In genomic region chr3:4826237-4827100, GRCh38 we compare ENCODE assay signal across 8 cellular contexts.
DNase-seq lines count a peak whose midpoint lies in the region; ATAC-seq and TF ChIP-seq lines count a peak whose summit lies in the region.

No MANE protein-coding gene starts in this region.

- ATAC-seq in DND-41 (ENCODE audit: insufficient read depth, low read depth) (no peak), gastrocnemius medialis (peak; percentile 72 to 74), GM21526 (IDR thresholded peaks at IDR 0.05; ENCODE audit: low FRiP score, unreplicated experiment) (no peak)

- H3K27ac Mint-ChIP-seq in activated naive CD8-positive, alpha-beta T cell treated with anti-CD3 and anti-CD28 coated beads for 36 hours: peak overlapping the region; percentile 100

- H3K9me3 ChIP-seq in DND-41 (ENCODE audit: insufficient read depth, low read length, severe bottlenecking): no peaks in the 10 kb centered on the region
- H3K9me3 ChIP-seq in right atrium auricular region: no peaks in the 10 kb centered on the region
- no peaks in the 10 kb centered on the region for H3K9me3 ChIP-seq in gastrocnemius medialis
- H3K9me3 ChIP-seq in hepatocyte (ENCODE audit: low read depth): no peaks in the 10 kb centered on the region

- H3K79me2 ChIP-seq in DND-41 (ENCODE audit: insufficient read depth, low read length) (0 out of 2 replicates have a peak, but pooled peaks cover 7% of the 10 kb centered on the region), hepatocyte (no peaks in the 10 kb centered on the region)

- peak; percentile 67 to 83 for TF ChIP-seq POLR2A in gastrocnemius medialis (IDR thresholded peaks at IDR 0.05)

- H3K27me3 Mint-ChIP-seq in activated naive CD8-positive, alpha-beta T cell treated with anti-CD3 and anti-CD28 coated beads for 36 hours: no peaks in the 10 kb centered on the region

- no peaks in the 10 kb centered on the region for H3K9me2 ChIP-seq in hepatocyte (replicated peaks; ENCODE audit: insufficient read depth)

- intact Hi-C loops in gastrocnemius medialis (cut with DNase I; ENCODE audit: low total_unique reads): loop anchor here (1.0 to 5.0 kb wide), 5 partner anchors 19 to 226 kb away; partner anchors contain the start of gene BHLHE40

- H3K36me3 Mint-ChIP-seq in activated naive CD8-positive, alpha-beta T cell treated with anti-CD3 and anti-CD28 coated beads for 36 hours: peaks cover 81% of the 10 kb centered on the region

- H3K4me3 ChIP-seq in DND-41 (ENCODE audit: low read depth in 1 of 2, low read length in 2 of 2): no peak overlapping the region
- H3K4me3 ChIP-seq in right atrium auricular region: no peak overlapping the region
- peak overlapping the region; percentile 12 to 36 (median 23) for H3K4me3 ChIP-seq in gastrocnemius medialis
- no peak overlapping the region for H3K4me3 ChIP-seq in hepatocyte

- no peak overlapping the region for H3K4me2 ChIP-seq in DND-41 (ENCODE audit: insufficient read depth, low read length)
- H3K4me2 ChIP-seq in hepatocyte: no peak overlapping the region

- H3K4me1 ChIP-seq in DND-41 (ENCODE audit: insufficient read depth, low read length) (peaks cover 79% of the 10 kb centered on the region), right atrium auricular region (peaks cover 0 to 60% of the 10 kb centered on the region in 2 donors), gastrocnemius medialis (peaks cover 48 to 67% of the 10 kb centered on the region in 2 donors), hepatocyte (ENCODE audit: insufficient read depth) (peaks cover 20% of the 10 kb centered on the region)

- peaks cover 89% of the 10 kb centered on the region for H3K4me1 Mint-ChIP-seq in activated naive CD8-positive, alpha-beta T cell treated with anti-CD3 and anti-CD28 coated beads for 36 hours

- H4K20me1 ChIP-seq in DND-41 (ENCODE audit: insufficient read depth, low read length): no peaks in the 10 kb centered on the region
- H4K20me1 ChIP-seq in hepatocyte (ENCODE audit: insufficient read depth, poor library complexity, severe bottlenecking): no peaks in the 10 kb centered on the region

- H3K36me3 ChIP-seq in DND-41 (ENCODE audit: insufficient read depth, low read length): no peaks in the 10 kb centered on the region
- peaks cover 7% of the 10 kb centered on the region for H3K36me3 ChIP-seq in right atrium auricular region
- no peaks in the 10 kb centered on the region for H3K36me3 ChIP-seq in gastrocnemius medialis
- H3K36me3 ChIP-seq in hepatocyte (replicated peaks; ENCODE audit: insufficient read depth, low read depth): no peaks in the 10 kb centered on the region

- H3K27ac ChIP-seq in DND-41 (ENCODE audit: low read length): peak overlapping the region; percentile 39; the same call in 1 of the 2 replicates
- peak overlapping the region; percentile 77 to 82 for H3K27ac ChIP-seq in right atrium auricular region
- H3K27ac ChIP-seq in gastrocnemius medialis: peak overlapping the region; percentile 80 to 89 (median 86)
- H3K27ac ChIP-seq in hepatocyte: no peak overlapping the region

- in situ Hi-C loops in gastrocnemius medialis (cut with MboI; ENCODE audit: low sequenced_read_pairs in 4 of 4): loop anchor here in 1 of 4 donors (10.0 kb wide), 1 partner anchor 102 kb away; no protein-coding TSS in a partner anchor

- peaks cover 10% of the 10 kb centered on the region for H3K9me3 Mint-ChIP-seq in activated naive CD8-positive, alpha-beta T cell treated with anti-CD3 and anti-CD28 coated beads for 36 hours

- DNase-seq in DND-41: no peak
- no peak for DNase-seq in activated naive CD8-positive, alpha-beta T cell treated with anti-CD3 and anti-CD28 coated beads for 36 hours
- peak; percentile 93 for DNase-seq in right atrium auricular region (ENCODE audit: low spot score)
- peak; percentile 75 to 90 for DNase-seq in gastrocnemius medialis
- no peak for DNase-seq in DMS 273 (lab: John Stamatoyannopoulos, UW; ENCODE audit: unreplicated experiment)
- DNase-seq in hepatocyte (ENCODE audit: low spot score): no peak
- no peak for DNase-seq in NCI-H1930 (lab: John Stamatoyannopoulos, UW)

- TF ChIP-seq CTCF in DND-41 (IDR thresholded peaks at IDR 0.05; ENCODE audit: borderline replicate concordance, extremely low read depth, low read length, poor library complexity, severe bottlenecking): no peak
- no peak for TF ChIP-seq CTCF in right atrium auricular region (IDR thresholded peaks at IDR 0.05)
- no peak for TF ChIP-seq CTCF in gastrocnemius medialis (IDR thresholded peaks at IDR 0.05 in 4 of 5, conservative IDR thresholded peaks at IDR 0.05 in 1 of 5)
- no peak for TF ChIP-seq CTCF in hepatocyte (IDR thresholded peaks at IDR 0.05; ENCODE audit: poor library complexity)

- H2AFZ ChIP-seq in DND-41 (ENCODE audit: low read depth, low read length) (no peak overlapping the region), hepatocyte (no peak overlapping the region)

- H3K4me3 Mint-ChIP-seq in activated naive CD8-positive, alpha-beta T cell treated with anti-CD3 and anti-CD28 coated beads for 36 hours: peak overlapping the region; percentile 76

- whole genome bisulfite sequencing in hepatocyte (ENCODE audit: low lambda C conversion rate, missing lambda C conversion rate): 88% methylated on average over 20 of the region's 20 CpGs

- H3K9ac ChIP-seq in DND-41 (ENCODE audit: low read depth, low read length): no peak overlapping the region

- H3K27me3 ChIP-seq in DND-41 (ENCODE audit: insufficient read depth, low read length, poor library complexity) (no peaks in the 10 kb centered on the region), right atrium auricular region (no peaks in the 10 kb centered on the region), gastrocnemius medialis (no peaks in the 10 kb centered on the region), hepatocyte (no peaks in the 10 kb centered on the region)

Comparison
In these comparisons a context has a peak if more than half of its experiments do, and no peak if none do; other contexts are left out.
1. ATAC-seq: peak in gastrocnemius medialis (2 of 2); none in DND-41 (single experiment) and GM21526 (single experiment).
2. DNase-seq: peak in right atrium auricular region (single experiment) and gastrocnemius medialis (2 of 2); none in DND-41 (single experiment), activated naive CD8-positive, alpha-beta T cell treated with anti-CD3 and anti-CD28 coated beads for 36 hours (single experiment), DMS 273 (single experiment), hepatocyte (single experiment) and NCI-H1930 (0 of 2).
3. H3K4me3 ChIP-seq: peak in gastrocnemius medialis (4 of 4); none in DND-41 (0 of 2), right atrium auricular region (0 of 2) and hepatocyte (single experiment).